8 cellular contexts compared by ENCODE assay signal in the genomic region with DNA sequence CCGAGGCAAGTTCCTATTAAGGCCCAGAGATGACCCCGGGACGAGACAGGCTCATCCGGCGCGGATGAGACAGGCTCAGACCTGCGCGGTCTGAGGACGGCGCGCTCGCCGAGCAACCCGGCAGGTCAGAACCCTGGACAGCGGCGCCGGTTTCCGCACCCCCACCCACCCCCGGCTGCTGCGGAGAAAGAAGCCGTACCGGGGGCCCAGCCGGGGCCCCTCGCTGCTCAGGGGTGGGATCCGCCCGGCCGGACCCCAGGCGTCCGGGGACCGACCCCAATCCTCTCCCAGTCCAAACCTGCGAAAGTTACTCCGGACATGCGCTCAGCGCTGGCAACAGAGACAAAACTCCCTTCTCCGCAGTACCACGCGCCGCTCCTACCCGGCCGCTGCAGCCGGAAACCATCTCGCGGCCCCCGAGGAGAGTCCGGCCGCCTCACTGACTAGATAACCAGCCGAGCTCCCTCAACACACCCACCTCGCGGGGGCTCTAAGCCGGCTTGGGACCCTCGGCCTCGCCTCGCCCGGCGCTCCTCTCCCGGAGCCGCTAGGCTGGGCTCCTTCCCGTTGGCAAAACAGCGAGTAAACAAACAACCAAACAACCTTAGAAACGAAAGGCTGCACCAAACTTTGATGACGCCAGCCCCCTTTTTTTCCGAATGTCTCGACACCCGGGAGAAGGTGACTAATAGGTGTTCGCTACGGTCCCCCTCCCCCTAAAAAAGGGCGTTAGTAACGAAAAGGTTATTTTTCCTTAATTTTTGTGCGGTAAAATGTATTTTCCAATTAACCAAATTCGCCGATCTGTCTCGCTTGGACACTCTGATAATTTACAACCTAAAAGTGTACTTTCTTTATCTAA. TPM values are rescaled to one million over a fixed set of nuclear protein-coding genes. Genes with fewer than 3 reads are reported as not detected.
A peak's percentile ranks its signal among the peaks of the same experiment; 100 is the strongest.
DNase-seq lines count a peak whose midpoint lies in the region; ATAC-seq, FAIRE-seq and TF ChIP-seq lines count a peak whose summit lies in the region.

No MANE protein-coding gene starts in this region.

- H3K4me1 Mint-ChIP-seq in mesothelial cell of epicardium: peaks cover 5% of the 10 kb centered on the region
- H3K4me1 Mint-ChIP-seq in stimulated activated naive B cell treated with anti-CD40 and anti-IgM and Interleukin-4, amounts not matched to agents 10 μg/mL and 1 μg/mL and 100 μg/mL, for 72 hours: peaks cover 8 to 36% of the 10 kb centered on the region in 2 donors

- TF ChIP-seq CTCF in GM13976 (IDR thresholded peaks at IDR 0.05; ENCODE audit: borderline replicate concordance, control extremely low read depth, extremely low read depth, insufficient read depth, missing control alignments) (no peak), endothelial cell of umbilical vein (IDR thresholded peaks at IDR 0.05; ENCODE audit: extremely low read depth in 1 of 2, insufficient read depth in 1 of 2, low read depth in 1 of 2, low read length in 2 of 2) (no peak), mesothelial cell of epicardium (IDR thresholded peaks at IDR 0.05; ENCODE audit: unreplicated experiment) (no peak)

- intact Hi-C loops in endothelial cell of umbilical vein (cut with micrococcal nuclease): no loop called here

- no peak overlapping the region for H3K27ac ChIP-seq in endothelial cell of umbilical vein (ENCODE audit: insufficient read depth, low read depth, low read length)
- H3K27ac ChIP-seq in Karpas-422 (ENCODE audit: low read length): no peak overlapping the region

- no peaks in the 10 kb centered on the region for H3K79me2 ChIP-seq in endothelial cell of umbilical vein (ENCODE audit: control insufficient read depth, insufficient read depth, low read length)
- H3K79me2 ChIP-seq in Karpas-422 (ENCODE audit: low read length): no peaks in the 10 kb centered on the region

- no peak for TF ChIP-seq POLR2A in endothelial cell of umbilical vein (IDR thresholded peaks at IDR 0.05; ENCODE audit: low read depth, low read length)

- DNase-seq in GM13976 (ENCODE audit: low spot score) (peak; percentile 86), HK-2 (ENCODE audit: unreplicated experiment) (peak; percentile 49), endothelial cell of umbilical vein (ENCODE audit: low read depth, low spot score) (peak; percentile 32), mesothelial cell of epicardium (ENCODE audit: low spot score in 2 of 2, unreplicated experiment in 2 of 2) (peak; percentile 62 to 83), Karpas-422 (no peak)
- peak; percentile 80 for DNase-seq in activated CD8-positive, alpha-beta memory T cell treated with anti-CD3 and anti-CD28 coated beads for 24 hours
- DNase-seq in stimulated activated naive B cell treated with anti-CD40 and anti-IgM and Interleukin-4, amounts not matched to agents 10 μg/mL and 1 μg/mL and 100 μg/mL, for 72 hours: no peak

- H3K9me3 ChIP-seq in endothelial cell of umbilical vein (replicated peaks; ENCODE audit: control insufficient read depth, insufficient read depth, low read length) (no peaks in the 10 kb centered on the region), Karpas-422 (ENCODE audit: low read length) (no peaks in the 10 kb centered on the region)

- H3K27ac Mint-ChIP-seq in mesothelial cell of epicardium: no peak overlapping the region
- peak overlapping the region; percentile 81 for H3K27ac Mint-ChIP-seq in stimulated activated naive B cell treated with anti-CD40 and anti-IgM and Interleukin-4, amounts not matched to agents 10 μg/mL and 1 μg/mL and 100 μg/mL, for 72 hours

- H3K9me3 Mint-ChIP-seq in mesothelial cell of epicardium: no peaks in the 10 kb centered on the region
- no peaks in the 10 kb centered on the region for H3K9me3 Mint-ChIP-seq in stimulated activated naive B cell treated with anti-CD40 and anti-IgM and Interleukin-4, amounts not matched to agents 10 μg/mL and 1 μg/mL and 100 μg/mL, for 72 hours

- dilution Hi-C loops in endothelial cell of umbilical vein (cut with MboI; ENCODE audit: extremely low pct_ligation_motif_present, low sequenced_read_pairs): no loop called here

- H3K4me1 ChIP-seq in endothelial cell of umbilical vein (ENCODE audit: control insufficient read depth, extremely low read depth, insufficient read depth, low read length): peaks cover 3% of the 10 kb centered on the region
- H3K4me1 ChIP-seq in Karpas-422 (ENCODE audit: low read length): no peaks in the 10 kb centered on the region

- no peaks in the 10 kb centered on the region for H3K9me2 ChIP-seq in Karpas-422 (replicated peaks; ENCODE audit: insufficient read depth, low read length)

- peaks cover 97% of the 10 kb centered on the region for H3K27me3 Mint-ChIP-seq in mesothelial cell of epicardium (ENCODE audit: low read depth)
- H3K27me3 Mint-ChIP-seq in stimulated activated naive B cell treated with anti-CD40 and anti-IgM and Interleukin-4, amounts not matched to agents 10 μg/mL and 1 μg/mL and 100 μg/mL, for 72 hours: peaks cover 70 to 83% of the 10 kb centered on the region in 2 donors

- CTCF ChIA-PET in endothelial cell of umbilical vein (lab: Charles Lee): interaction anchor here (1.6 kb wide), 1 partner anchor 10 kb away, joined by 20 read pairs; no protein-coding TSS in a partner anchor

- peak; percentile 81 to 84 for ATAC-seq in stimulated activated naive B cell treated with anti-CD40 and anti-IgM and Interleukin-4, amounts not matched to agents 10 μg/mL and 1 μg/mL and 100 μg/mL, for 72 hours (replicated peaks)
- ATAC-seq in GM21737 (IDR thresholded peaks at IDR 0.05; ENCODE audit: unreplicated experiment): no peak

- H3K9me1 ChIP-seq in endothelial cell of umbilical vein (replicated peaks; ENCODE audit: control insufficient read depth, extremely low read depth, insufficient read depth, low read length): no peaks in the 10 kb centered on the region

- H4K20me1 ChIP-seq in endothelial cell of umbilical vein (replicated peaks; ENCODE audit: control insufficient read depth, extremely low read depth, insufficient read depth, low read length): no peaks in the 10 kb centered on the region
- H4K20me1 ChIP-seq in Karpas-422 (ENCODE audit: insufficient read depth, low read depth, low read length): no peaks in the 10 kb centered on the region

- peak overlapping the region; percentile 49 for H3K4me3 Mint-ChIP-seq in mesothelial cell of epicardium
- H3K4me3 Mint-ChIP-seq in stimulated activated naive B cell treated with anti-CD40 and anti-IgM and Interleukin-4, amounts not matched to agents 10 μg/mL and 1 μg/mL and 100 μg/mL, for 72 hours: peak overlapping the region; percentile 71 to 76

- in situ Hi-C loops in GM13976 (cut with MboI; ENCODE audit: low sequenced_read_pairs, unreplicated experiment): no loop called here

- peaks cover 70 to 79% of the 10 kb centered on the region in 2 experiments for H3K27me3 ChIP-seq in endothelial cell of umbilical vein (ENCODE audit: control insufficient read depth in 2 of 2, insufficient read depth in 2 of 2, low read length in 2 of 2)
- H3K27me3 ChIP-seq in Karpas-422 (ENCODE audit: low read length): no peaks in the 10 kb centered on the region

- no peak for FAIRE-seq in endothelial cell of umbilical vein (lab: Jason Lieb, UNC)

- H3K4me3 ChIP-seq in endothelial cell of umbilical vein (replicated peaks in 1 of 3; ENCODE audit: insufficient read depth in 1 of 3, low read depth in 1 of 3, low read length in 3 of 3) (no peak overlapping the region), Karpas-422 (ENCODE audit: low read length) (no peak overlapping the region)

- no peak overlapping the region for H2AFZ ChIP-seq in endothelial cell of umbilical vein (ENCODE audit: low read depth, low read length)
- no peak overlapping the region for H2AFZ ChIP-seq in Karpas-422 (ENCODE audit: low read length)

- no peaks in the 10 kb centered on the region for H3K36me3 Mint-ChIP-seq in mesothelial cell of epicardium
- no peaks in the 10 kb centered on the region for H3K36me3 Mint-ChIP-seq in stimulated activated naive B cell treated with anti-CD40 and anti-IgM and Interleukin-4, amounts not matched to agents 10 μg/mL and 1 μg/mL and 100 μg/mL, for 72 hours

- POLR2A ChIA-PET in endothelial cell of umbilical vein (lab: Charles Lee): no interaction called here

- H3K4me2 ChIP-seq in endothelial cell of umbilical vein (ENCODE audit: insufficient read depth, low read length): peak overlapping the region; percentile 47
- H3K4me2 ChIP-seq in Karpas-422 (ENCODE audit: low read depth, low read length, poor library complexity, severe bottlenecking): no peak overlapping the region

- H3K9ac ChIP-seq in endothelial cell of umbilical vein (replicated peaks; ENCODE audit: extremely low read depth, insufficient read depth, low read length) (no peak overlapping the region), Karpas-422 (ENCODE audit: low read length) (no peak overlapping the region)

- H3K36me3 ChIP-seq in endothelial cell of umbilical vein (ENCODE audit: control insufficient read depth in 2 of 2, extremely low read depth in 1 of 2, insufficient read depth in 2 of 2, low read length in 2 of 2) (no peaks in the 10 kb centered on the region), Karpas-422 (ENCODE audit: insufficient read depth, low read length) (no peaks in the 10 kb centered on the region)

- no TSS peak for BruUV-seq in endothelial cell of umbilical vein (replicated peaks; lab: Mats Ljungman, UMichigan)

TF ChIP-seq in endothelial cell of umbilical vein, 7 proteins besides CTCF, POLR2A, EP300 and RAD21 (continues in another document):
- TF ChIP-seq GATA2 (IDR thresholded peaks at IDR 0.05; ENCODE audit: insufficient read depth, insufficient read length, low read depth, low read length) (no peak), FOS (IDR thresholded peaks at IDR 0.05; ENCODE audit: borderline replicate concordance, insufficient read depth, low read length) (no peak), JUN (IDR thresholded peaks at IDR 0.05; ENCODE audit: borderline replicate concordance, insufficient read depth, insufficient read length, low read depth) (no peak), POLR2AphosphoS5 (IDR thresholded peaks at IDR 0.05; ENCODE audit: insufficient read depth, low read depth, low read length) (no peak)
- TF ChIP-seq, protein P1, sequence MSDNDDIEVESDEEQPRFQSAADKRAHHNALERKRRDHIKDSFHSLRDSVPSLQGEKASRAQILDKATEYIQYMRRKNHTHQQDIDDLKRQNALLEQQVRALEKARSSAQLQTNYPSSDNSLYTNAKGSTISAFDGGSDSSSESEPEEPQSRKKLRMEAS (IDR thresholded peaks at IDR 0.05; ENCODE audit: insufficient read depth, insufficient read length): no peak

RNA-seq across cellular contexts. Expression of a gene that starts 2.3 kb away (rescaled TPM):
- total RNA-seq in endothelial cell of umbilical vein (not detected in 2 replicates), mesothelial cell of epicardium (not detected in 3 replicates)
- not detected in 2 replicates for polyA plus RNA-seq in endothelial cell of umbilical vein
- polyA plus RNA-seq in endothelial cell of umbilical vein (2011; cell fraction: cytosol; rRNA removed): not detected in 2 replicates
- not detected in 2 replicates for polyA plus RNA-seq in endothelial cell of umbilical vein (2011; cell fraction: nucleus; rRNA removed)
- polyA plus RNA-seq in endothelial cell of umbilical vein (2012): not detected in 2 replicates
- polyA minus RNA-seq in endothelial cell of umbilical vein: not detected in 2 replicates
- not detected for polyA minus RNA-seq in endothelial cell of umbilical vein (2011; cell fraction: cytosol; rRNA and poly(A)+ RNA removed)
- polyA minus RNA-seq in endothelial cell of umbilical vein (2011; cell fraction: nucleus; rRNA and poly(A)+ RNA removed): not detected in 2 replicates
- not detected in 2 replicates for total RNA-seq in Karpas-422 (2014; rRNA removed; shearing (Covaris generic); ENCODE audit: low replicate concordance)

Comparison
In these comparisons a context has a peak if more than half of its experiments do, and no peak if none do; other contexts are left out.
1. DNase-seq: peak in GM13976 (single experiment), HK-2 (single experiment), activated CD8-positive, alpha-beta memory T cell treated with anti-CD3 and anti-CD28 coated beads for 24 hours (single experiment), endothelial cell of umbilical vein (single experiment) and mesothelial cell of epicardium (2 of 2); none in stimulated activated naive B cell treated with anti-CD40 and anti-IgM and Interleukin-4, amounts not matched to agents 10 μg/mL and 1 μg/mL and 100 μg/mL, for 72 hours (single experiment) and Karpas-422 (single experiment).